Comparison of ENCODE assay signal across 27 cellular contexts in genomic region chr17:45973099-45973838, GRCh38. TPM values are rescaled to one million over a fixed set of nuclear protein-coding genes. Genes with fewer than 3 reads are reported as not detected.
DNase-seq lines count a peak whose midpoint lies in the region; ATAC-seq and TF ChIP-seq lines count a peak whose summit lies in the region.
"Had no signal": no experiment of that assay in that cellular context is flagged by ENCODE, and none has a peak within 500 bp of the region (broad histone marks: within the 10 kb centered on the region; RNA-seq: fewer than 3 reads in every experiment).

No MANE protein-coding gene starts in this region.

- WGBS in body of pancreas, 2 donors = 61 to 65% methylated on average over 8 to 13 of the region's 13 CpGs
- WGBS in sigmoid colon, 2 donors = 39 to 74% methylated on average over 13 of the region's 13 CpGs
- WGBS in hepatocyte (ENCODE audit: low lambda C conversion rate, missing lambda C conversion rate) = 90% methylated on average over 13 of the region's 13 CpGs

- TF ChIP-seq CTCF in C4-2B (conservative IDR thresholded peaks at IDR 0.05) = no peak
- no peak for TF ChIP-seq CTCF in body of pancreas (IDR thresholded peaks at IDR 0.05)
- no peak for TF ChIP-seq CTCF in sigmoid colon (IDR thresholded peaks at IDR 0.05)
- TF ChIP-seq CTCF in hepatocyte (IDR thresholded peaks at IDR 0.05; ENCODE audit: poor library complexity) = no peak

- H2AFZ ChIP-seq in hepatocyte = no peak overlapping the region

- intact Hi-C loops in body of pancreas (cut with DNase I) = no loop called here
- intact Hi-C loops in left cardiac atrium (cut with DNase I) = no loop called here
- intact Hi-C loops in sigmoid colon (cut with DNase I) = no loop called here

- no peak for ATAC-seq in body of pancreas
- peak; percentile 26 to 35 for ATAC-seq in left cardiac atrium
- ATAC-seq in GM21381 (IDR thresholded peaks at IDR 0.05; ENCODE audit: unreplicated experiment) = no peak
- ATAC-seq: CD8-positive, alpha-beta T cell; HepG2; naive thymus-derived CD4-positive, alpha-beta T cell; right lobe of liver had no signal

- H3K79me2 ChIP-seq in hepatocyte = no peaks in the 10 kb centered on the region

- no peaks in the 10 kb centered on the region for H3K9me2 ChIP-seq in hepatocyte (replicated peaks; ENCODE audit: insufficient read depth)

- DNase-seq in body of pancreas (peak; percentile 20 to 62 (median 38)), left cardiac atrium (peak; percentile 52), sigmoid colon (peak; percentile 85), T1000 (lab: John Stamatoyannopoulos, UW) (no peak), hepatocyte (ENCODE audit: low spot score) (no peak), 8988T (no peak)
- DNase-seq: activated CD4-positive, alpha-beta memory T cell treated with anti-CD3 and anti-CD28 coated beads, Interleukin-2, amount 10 ng/mL, durations not matched to agents 7 days and 5 days; activated effector memory CD4-positive, alpha-beta T cell treated with Interleukin-2 at 50 U/mL for 16 hours; CD8-positive, alpha-beta T cell; DMS153; foreskin fibroblast; GDM1; hypothalamus; mesenchymal stem cell; naive thymus-derived CD4-positive, alpha-beta T cell; NCI-H1105 treated with DMSO at 0.1 percent for 48 hours; NCI-H510A; occipital lobe; right lobe of liver had no signal

- no peaks in the 10 kb centered on the region for H4K20me1 ChIP-seq in hepatocyte (ENCODE audit: insufficient read depth, poor library complexity, severe bottlenecking)

- H3K36me3 ChIP-seq in body of pancreas (replicated peaks in 1 of 2; ENCODE audit: insufficient read depth in 1 of 2, low read depth in 2 of 2) (no peaks in the 10 kb centered on the region), sigmoid colon (no peaks in the 10 kb centered on the region), hepatocyte (replicated peaks; ENCODE audit: insufficient read depth, low read depth) (no peaks in the 10 kb centered on the region)
- H3K36me3 ChIP-seq: right lobe of liver, vagina had no signal

- H3K4me3 ChIP-seq in body of pancreas (no peak overlapping the region), sigmoid colon (no peak overlapping the region), hepatocyte (no peak overlapping the region)
- H3K4me3 ChIP-seq: right lobe of liver, vagina had no signal

- TF ChIP-seq POLR2A in body of pancreas (IDR thresholded peaks at IDR 0.05) (no peak), sigmoid colon (IDR thresholded peaks at IDR 0.05) (no peak)

- H3K27ac ChIP-seq in C4-2B (peak overlapping the region; percentile 88), body of pancreas (no peak overlapping the region), sigmoid colon (peak overlapping the region in 3 of 4 donors; percentile 31 to 68 (median 61)), hepatocyte (no peak overlapping the region)
- H3K27ac ChIP-seq: HL-60, right lobe of liver, vagina had no signal

- H3K4me1 ChIP-seq in body of pancreas (no peaks in the 10 kb centered on the region), sigmoid colon (peaks cover 0 to 17% (median 8%) of the 10 kb centered on the region in 4 donors), hepatocyte (ENCODE audit: insufficient read depth) (no peaks in the 10 kb centered on the region)
- H3K4me1 ChIP-seq: right lobe of liver had no signal

- H3K27me3 ChIP-seq in body of pancreas (no peaks in the 10 kb centered on the region), sigmoid colon (no peaks in the 10 kb centered on the region), hepatocyte (no peaks in the 10 kb centered on the region)
- H3K27me3 ChIP-seq: right lobe of liver, vagina had no signal

- H3K9me3 ChIP-seq in body of pancreas (no peaks in the 10 kb centered on the region), sigmoid colon (no peaks in the 10 kb centered on the region), hepatocyte (ENCODE audit: low read depth) (no peaks in the 10 kb centered on the region)
- H3K9me3 ChIP-seq: right lobe of liver, vagina had no signal

- H3K4me2 ChIP-seq in hepatocyte = no peak overlapping the region

- TF ChIP-seq EP300 in sigmoid colon (IDR thresholded peaks at IDR 0.05) = peak in 3 of 4 donors; percentile 6 to 86 (median 10)

RNA-seq across cellular contexts. Expression of gene STH, which starts 25.8 kb away (rescaled TPM):
- total RNA-seq in body of pancreas = not detected
- total RNA-seq in left cardiac atrium = not detected
- not detected for total RNA-seq in sigmoid colon
- not detected for polyA plus RNA-seq in sigmoid colon
- not detected in 2 replicates for total RNA-seq in hepatocyte
- polyA plus RNA-seq in hepatocyte = not detected in 2 replicates
- total RNA-seq: activated CD4-positive, alpha-beta memory T cell treated with anti-CD3 and anti-CD28 coated beads, Interleukin-2, amount 10 ng/mL, durations not matched to agents 7 days and 5 days; CD8-positive, alpha-beta T cell; endothelial cell of umbilical vein; H4; HepG2; LHCN-M2; naive thymus-derived CD4-positive, alpha-beta T cell; right lobe of liver; vagina had no signal
- polyA plus RNA-seq: endothelial cell of umbilical vein; HepG2; naive thymus-derived CD4-positive, alpha-beta T cell had no signal

Comparison
In these comparisons a context has a peak if more than half of its experiments do, and no peak if none do; other contexts are left out.
1. H3K27ac ChIP-seq: peak in C4-2B (single experiment) and sigmoid colon (3 of 4); none in body of pancreas (0 of 4) and hepatocyte (single experiment).
2. ATAC-seq: peak in left cardiac atrium (2 of 2); none in body of pancreas (single experiment) and GM21381 (single experiment).
3. DNase-seq: peak in body of pancreas (4 of 4), left cardiac atrium (single experiment) and sigmoid colon (single experiment); none in T1000 (single experiment), hepatocyte (single experiment) and 8988T (single experiment).